ENCODE assay signal across 8 cellular contexts in genomic region chr4:133151681-133152329, GRCh38. TPM values are rescaled to one million over a fixed set of nuclear protein-coding genes. Genes with fewer than 3 reads are reported as not detected.
DNase-seq lines count a peak whose midpoint lies in the region; ATAC-seq and TF ChIP-seq lines count a peak whose summit lies in the region.

No MANE protein-coding gene starts in this region.

- peaks cover 0 to 3% of the 10 kb centered on the region in 2 donors for H3K9me3 Mint-ChIP-seq in stimulated activated naive B cell treated with anti-CD40 and anti-IgM and Interleukin-4, amounts not matched to agents 10 μg/mL and 1 μg/mL and 100 μg/mL, for 72 hours

- H3K36me3 Mint-ChIP-seq in stimulated activated naive B cell treated with anti-CD40 and anti-IgM and Interleukin-4, amounts not matched to agents 10 μg/mL and 1 μg/mL and 100 μg/mL, for 72 hours, result peaks cover 4% of the 10 kb centered on the region in 2 donors

- ATAC-seq in stimulated activated naive B cell treated with anti-CD40 and anti-IgM and Interleukin-4, amounts not matched to agents 10 μg/mL and 1 μg/mL and 100 μg/mL, for 72 hours (replicated peaks), result no peak
- ATAC-seq in GM18861 (IDR thresholded peaks at IDR 0.05; ENCODE audit: unreplicated experiment) (no peak), omental fat pad (ENCODE audit: low FRiP score) (no peak), HG03342 (IDR thresholded peaks at IDR 0.05; ENCODE audit: unreplicated experiment) (no peak)

- peaks cover 60 to 71% of the 10 kb centered on the region in 2 donors for H3K27me3 Mint-ChIP-seq in stimulated activated naive B cell treated with anti-CD40 and anti-IgM and Interleukin-4, amounts not matched to agents 10 μg/mL and 1 μg/mL and 100 μg/mL, for 72 hours

- peak overlapping the region in 1 of 2 donors; percentile 17 for H3K4me3 Mint-ChIP-seq in stimulated activated naive B cell treated with anti-CD40 and anti-IgM and Interleukin-4, amounts not matched to agents 10 μg/mL and 1 μg/mL and 100 μg/mL, for 72 hours

- no peak for TF ChIP-seq CTCF in omental fat pad (IDR thresholded peaks at IDR 0.05)

- peak overlapping the region; percentile 72 for H3K4me3 ChIP-seq in iPS-18c (ENCODE audit: insufficient read depth, low read depth, low read length)

- H3K4me1 Mint-ChIP-seq in stimulated activated naive B cell treated with anti-CD40 and anti-IgM and Interleukin-4, amounts not matched to agents 10 μg/mL and 1 μg/mL and 100 μg/mL, for 72 hours, result peaks cover 20 to 37% of the 10 kb centered on the region in 2 donors

- no peaks in the 10 kb centered on the region for H3K9me3 ChIP-seq in iPS-18c (ENCODE audit: control insufficient read depth, insufficient read depth, low read length)

- peak overlapping the region; percentile 62 for H3K27ac Mint-ChIP-seq in stimulated activated naive B cell treated with anti-CD40 and anti-IgM and Interleukin-4, amounts not matched to agents 10 μg/mL and 1 μg/mL and 100 μg/mL, for 72 hours

- DNase-seq in NCI-H1417 (lab: John Stamatoyannopoulos, UW), result peak in 2 of 3 experiments; percentile 71 to 73
- DNase-seq in NCI-H1417 treated with DMSO at 0.1 percent for 48 hours (lab: John Stamatoyannopoulos, UW), result no peak
- DNase-seq in amniotic epithelial cell (ENCODE audit: low read depth), result peak; percentile 38
- DNase-seq in stimulated activated naive B cell treated with anti-CD40 and anti-IgM and Interleukin-4, amounts not matched to agents 10 μg/mL and 1 μg/mL and 100 μg/mL, for 72 hours, result no peak
- no peak for DNase-seq in omental fat pad (ENCODE audit: low spot score)

RNA-seq across cellular contexts. Expression of gene PCDH10, which starts 2.7 kb away (rescaled TPM):
- under 1 TPM in 3 of 4 donors, not detected in 1; under 0.01 to 0.46 (median 0.16) TPM for total RNA-seq in omental fat pad

Comparison
In these comparisons a context has a peak if more than half of its experiments do, and no peak if none do; other contexts are left out.
1. DNase-seq: peak in NCI-H1417 (2 of 3) and amniotic epithelial cell (single experiment); none in NCI-H1417 treated with DMSO at 0.1 percent for 48 hours (single experiment), stimulated activated naive B cell treated with anti-CD40 and anti-IgM and Interleukin-4, amounts not matched to agents 10 μg/mL and 1 μg/mL and 100 μg/mL, for 72 hours (single experiment) and omental fat pad (single experiment).